In genomic region chr12:124433906-124434305, GRCh38 we compare ENCODE assay signal across 28 cellular contexts.
DNase-seq lines count a peak whose midpoint lies in the region; ATAC-seq and TF ChIP-seq lines count a peak whose summit lies in the region.
"Had no signal": no experiment of that assay in that cellular context is flagged by ENCODE, and none has a peak within 500 bp of the region (broad histone marks: within the 10 kb centered on the region; RNA-seq: fewer than 3 reads in every experiment).

No MANE protein-coding gene starts in this region.

- TF ChIP-seq CTCF in cardiac muscle cell (IDR thresholded peaks at IDR 0.05; ENCODE audit: low read depth, low read length) (no peak), heart left ventricle (IDR thresholded peaks at IDR 0.05) (no peak), brain (conservative IDR thresholded peaks at IDR 0.05) (no peak), tibial artery (IDR thresholded peaks at IDR 0.05) (no peak), BE2C (IDR thresholded peaks at IDR 0.05; ENCODE audit: low read depth, low read length) (no peak)

- ATAC-seq in heart left ventricle: no peak
- ATAC-seq: stimulated activated naive CD8-positive, alpha-beta T cell treated with anti-CD3 and anti-CD28 coated beads, Interleukin-15, Interleukin-2, amounts not matched to agents 100 U/mL and 50 U/mL, for 24 hours had no signal

- peak overlapping the region in 4 of 5 experiments; percentile 73 to 95 (median 93) for H3K27ac Mint-ChIP-seq in brain
- H3K27ac Mint-ChIP-seq: activated CD4-positive, alpha-beta T cell treated with anti-CD3 and anti-CD28 coated beads, Interleukin-2, amount 10 ng/mL, durations not matched to agents 7 days and 5 days had no signal

- H3K27ac ChIP-seq in cardiac muscle cell (peak overlapping the region; percentile 69), heart left ventricle (peak overlapping the region in 2 of 12 donors; percentile 61 to 79), mesodermal cell (ENCODE audit: low read depth, low read length, severe bottlenecking) (peak overlapping the region; percentile 29), tibial artery (peak overlapping the region; percentile 31 to 38)

- H3K9me3 ChIP-seq in cardiac muscle cell (ENCODE audit: low read depth) (no peaks in the 10 kb centered on the region), heart left ventricle (no peaks in the 10 kb centered on the region), mesodermal cell (ENCODE audit: control insufficient read depth, low read length) (no peaks in the 10 kb centered on the region), tibial artery (no peaks in the 10 kb centered on the region), BE2C (no peaks in the 10 kb centered on the region)
- H3K9me3 ChIP-seq: esophagus squamous epithelium, mucosa of descending colon, testis had no signal

- peaks cover 6% of the 10 kb centered on the region for H3K36me3 ChIP-seq in cardiac muscle cell
- peaks cover 0 to 55% (median 33%) of the 10 kb centered on the region in 9 donors for H3K36me3 ChIP-seq in heart left ventricle
- peaks cover 44% of the 10 kb centered on the region for H3K36me3 ChIP-seq in mesodermal cell (ENCODE audit: control insufficient read depth, insufficient read depth, low read length)
- peaks cover 4 to 67% (median 22%) of the 10 kb centered on the region in 3 donors for H3K36me3 ChIP-seq in tibial artery
- peaks cover 34% of the 10 kb centered on the region for H3K36me3 ChIP-seq in BE2C

- H3K4me1 ChIP-seq in cardiac muscle cell (ENCODE audit: low read depth) (no peaks in the 10 kb centered on the region), heart left ventricle (peaks cover 3 to 49% (median 32%) of the 10 kb centered on the region in 12 donors), mesodermal cell (ENCODE audit: control insufficient read depth, insufficient read depth, low read length, poor library complexity, severe bottlenecking) (peaks cover 10% of the 10 kb centered on the region), tibial artery (peaks cover 0 to 34% (median 19%) of the 10 kb centered on the region in 4 donors), BE2C (peaks cover 17% of the 10 kb centered on the region)

- WGBS in heart left ventricle, 4 donors: 67 to 100% (median 79%) methylated on average over 1 to 7 of the region's 7 CpGs
- WGBS in mesodermal cell (ENCODE audit: insufficient coverage in 2 of 2), 2 experiments: 57 to 83% methylated on average over 2 to 5 of the region's 7 CpGs

- no peaks in the 10 kb centered on the region for H3K27me3 ChIP-seq in cardiac muscle cell
- no peaks in the 10 kb centered on the region for H3K27me3 ChIP-seq in heart left ventricle
- no peaks in the 10 kb centered on the region for H3K27me3 ChIP-seq in tibial artery
- no peaks in the 10 kb centered on the region for H3K27me3 ChIP-seq in BE2C
- H3K27me3 ChIP-seq: esophagus squamous epithelium, testis had no signal

- H3K4me3 Mint-ChIP-seq in brain: peak overlapping the region in 1 of 5 experiments; percentile 61
- H3K4me3 Mint-ChIP-seq: activated CD4-positive, alpha-beta T cell treated with anti-CD3 and anti-CD28 coated beads, Interleukin-2, amount 10 ng/mL, durations not matched to agents 7 days and 5 days had no signal

- no peak overlapping the region for H3K4me3 ChIP-seq in cardiac muscle cell
- H3K4me3 ChIP-seq in heart left ventricle: no peak overlapping the region
- H3K4me3 ChIP-seq in mesodermal cell (ENCODE audit: extremely low read depth, insufficient read depth, low read length, poor library complexity, severe bottlenecking): no peak overlapping the region
- H3K4me3 ChIP-seq in tibial artery: no peak overlapping the region
- H3K4me3 ChIP-seq in BE2C (ENCODE audit: low read depth, low read length): no peak overlapping the region
- H3K4me3 ChIP-seq: esophagus squamous epithelium, mucosa of descending colon, testis had no signal

- intact Hi-C loops in heart left ventricle (cut with DNase I): no loop called here
- intact Hi-C loops in tibial artery (cut with DNase I; ENCODE audit: low total_unique reads): no loop called here

- H3K27me3 Mint-ChIP-seq in brain: peaks cover 3% of the 10 kb centered on the region
- H3K27me3 Mint-ChIP-seq: activated CD4-positive, alpha-beta T cell treated with anti-CD3 and anti-CD28 coated beads, Interleukin-2, amount 10 ng/mL, durations not matched to agents 7 days and 5 days; IgD-negative memory B cell had no signal

- DNase-seq in cardiac muscle cell (ENCODE audit: low read depth in 1 of 2, low spot score in 1 of 2) (no peak), heart left ventricle (no peak), tibial artery (no peak), BE2C (no peak), NOMO-1 (lab: John Stamatoyannopoulos, UW; ENCODE audit: unreplicated experiment in 2 of 2) (no peak), hepatic stellate cell (ENCODE audit: low spot score) (no peak)
- DNase-seq: 8988T; activated CD4-positive, alpha-beta T cell treated with anti-CD3 and anti-CD28 coated beads, Interleukin-2, amount 10 ng/mL, durations not matched to agents 7 days and 5 days; activated naive CD4-positive, alpha-beta T cell; activated T-cell treated with anti-CD3 and anti-CD28 coated beads, Interleukin-2, amount 50 U/mL, for 48 hours; DMS53; esophagus squamous epithelium; foreskin melanocyte; GOT3; hypothalamus; NCI-H1092 treated with DMSO at 0.1 percent for 48 hours; NCI-H187 treated with DMSO at 0.1 percent for 48 hours; NCI-H2171 treated with DMSO at 0.1 percent for 48 hours; NCI-H524 treated with DMSO at 0.1 percent for 48 hours; NK-92 treated with Interleukin-12 subunit alpha and Interleukin-12 subunit beta, amount 100 ng/mL, for 24 hours; SHP77 treated with DMSO at 0.1 percent for 48 hours; stimulated activated naive CD8-positive, alpha-beta T cell treated with anti-CD3 and anti-CD28 coated beads, Interleukin-15, Interleukin-2, amounts not matched to agents 100 U/mL and 50 U/mL, for 24 hours; T1000 had no signal

- peaks cover 3% of the 10 kb centered on the region for H3K36me3 Mint-ChIP-seq in brain

- peaks cover 64% of the 10 kb centered on the region for H3K4me1 Mint-ChIP-seq in brain
- H3K4me1 Mint-ChIP-seq: activated CD4-positive, alpha-beta T cell treated with anti-CD3 and anti-CD28 coated beads, Interleukin-2, amount 10 ng/mL, durations not matched to agents 7 days and 5 days had no signal

- no peak for TF ChIP-seq POLR2A in heart left ventricle (IDR thresholded peaks at IDR 0.05)

- no peaks in the 10 kb centered on the region for H3K9me3 Mint-ChIP-seq in brain
- H3K9me3 Mint-ChIP-seq: IgD-negative memory B cell had no signal
